In the genomic region with DNA sequence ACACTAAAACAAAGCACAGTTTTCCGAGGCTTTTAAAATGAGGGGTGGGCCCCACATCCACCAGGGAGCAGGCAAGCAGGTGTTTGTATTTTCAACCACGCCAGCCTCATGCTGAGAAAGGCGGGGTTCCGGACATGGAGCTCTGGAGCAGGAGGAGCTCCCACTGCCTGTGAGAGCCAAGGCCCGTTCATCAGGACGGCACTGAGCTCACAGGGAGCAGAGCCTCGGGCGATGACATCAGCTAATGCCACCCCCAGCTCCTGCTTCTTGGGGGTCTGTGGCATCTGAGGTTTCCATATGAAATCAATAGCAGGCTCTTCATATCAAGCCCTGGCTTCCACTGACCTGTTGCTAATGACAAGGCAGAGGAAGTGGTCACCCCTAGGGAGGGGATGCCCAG, we compare ENCODE assay signal across 19 cellular contexts.
DNase-seq lines count a peak whose midpoint lies in the region; ATAC-seq and TF ChIP-seq lines count a peak whose summit lies in the region.
"Had no signal": no experiment of that assay in that cellular context is flagged by ENCODE, and none has a peak within 500 bp of the region (broad histone marks: within the 10 kb centered on the region; RNA-seq: fewer than 3 reads in every experiment).

No MANE protein-coding gene starts in this region.

- no peaks in the 10 kb centered on the region for H3K27me3 Mint-ChIP-seq in stimulated activated naive B cell treated with anti-CD40 and anti-IgM and Interleukin-4, amounts not matched to agents 10 μg/mL and 1 μg/mL and 100 μg/mL, for 72 hours
- peaks cover 2% of the 10 kb centered on the region for H3K27me3 Mint-ChIP-seq in CD8-positive, alpha-beta T cell (ENCODE audit: low read depth)
- H3K27me3 Mint-ChIP-seq: B cell had no signal

- TF ChIP-seq POLR2A in suprapubic skin (IDR thresholded peaks at IDR 0.05) = no peak

- no peak for ATAC-seq in stimulated activated naive B cell treated with anti-CD40 and anti-IgM and Interleukin-4, amounts not matched to agents 10 μg/mL and 1 μg/mL and 100 μg/mL, for 72 hours (replicated peaks)
- ATAC-seq in CD8-positive, alpha-beta T cell = no peak
- no peak for ATAC-seq in GM19455 (IDR thresholded peaks at IDR 0.05; ENCODE audit: unreplicated experiment)
- ATAC-seq: activated CD4-positive, CD25-positive, alpha-beta regulatory T cell treated with anti-CD3 and anti-CD28 coated beads, Interleukin-2, amount 50 U/mL, for 24 hours; foreskin keratinocyte; left lobe of liver had no signal

- H3K4me1 ChIP-seq in suprapubic skin = peaks cover 10% of the 10 kb centered on the region
- no peaks in the 10 kb centered on the region for H3K4me1 ChIP-seq in CD8-positive, alpha-beta T cell (ENCODE audit: insufficient read depth, low read length)

- POLR2A ChIA-PET in CD8-positive, alpha-beta T cell (lab: Charles Lee) = no interaction called here

- H3K27ac ChIP-seq in suprapubic skin = no peak overlapping the region
- no peak overlapping the region for H3K27ac ChIP-seq in CD8-positive, alpha-beta T cell (ENCODE audit: low read depth, low read length)
- H3K27ac ChIP-seq: 22Rv1, epithelial cell of prostate, foreskin keratinocyte had no signal

- peak overlapping the region; percentile 37 for H3K27ac Mint-ChIP-seq in stimulated activated naive B cell treated with anti-CD40 and anti-IgM and Interleukin-4, amounts not matched to agents 10 μg/mL and 1 μg/mL and 100 μg/mL, for 72 hours
- H3K27ac Mint-ChIP-seq in CD8-positive, alpha-beta T cell = no peak overlapping the region
- H3K27ac Mint-ChIP-seq: B cell had no signal

- H3K9me3 Mint-ChIP-seq in stimulated activated naive B cell treated with anti-CD40 and anti-IgM and Interleukin-4, amounts not matched to agents 10 μg/mL and 1 μg/mL and 100 μg/mL, for 72 hours = no peaks in the 10 kb centered on the region
- H3K9me3 Mint-ChIP-seq in CD8-positive, alpha-beta T cell = no peaks in the 10 kb centered on the region

- intact Hi-C loops in CD8-positive, alpha-beta T cell (cut with DNase I, micrococcal nuclease) = no loop called here

- H3K4me3 ChIP-seq in suprapubic skin = no peak overlapping the region
- no peak overlapping the region for H3K4me3 ChIP-seq in CD8-positive, alpha-beta T cell (ENCODE audit: low read depth, low read length)
- H3K4me3 ChIP-seq: dorsolateral prefrontal cortex had no signal

- no peak for TF ChIP-seq EP300 in suprapubic skin (IDR thresholded peaks at IDR 0.05)

- TF ChIP-seq CTCF in suprapubic skin (IDR thresholded peaks at IDR 0.05) = no peak
- TF ChIP-seq CTCF in CD8-positive, alpha-beta T cell (IDR thresholded peaks at IDR 0.05) = no peak

- CTCF ChIA-PET in CD8-positive, alpha-beta T cell (lab: Charles Lee) = no interaction called here

- no peaks in the 10 kb centered on the region for H3K27me3 ChIP-seq in suprapubic skin
- H3K27me3 ChIP-seq in CD8-positive, alpha-beta T cell (ENCODE audit: insufficient read depth, low read length) = no peaks in the 10 kb centered on the region
- H3K27me3 ChIP-seq: foreskin keratinocyte had no signal

- H3K9me3 ChIP-seq in suprapubic skin = no peaks in the 10 kb centered on the region
- H3K9me3 ChIP-seq in CD8-positive, alpha-beta T cell (ENCODE audit: low read length) = no peaks in the 10 kb centered on the region

- H3K4me1 Mint-ChIP-seq in stimulated activated naive B cell treated with anti-CD40 and anti-IgM and Interleukin-4, amounts not matched to agents 10 μg/mL and 1 μg/mL and 100 μg/mL, for 72 hours = peaks cover 36 to 38% of the 10 kb centered on the region in 2 donors
- H3K4me1 Mint-ChIP-seq in CD8-positive, alpha-beta T cell (ENCODE audit: low read depth) = peaks cover 2% of the 10 kb centered on the region

- no peak overlapping the region for H3K4me3 Mint-ChIP-seq in stimulated activated naive B cell treated with anti-CD40 and anti-IgM and Interleukin-4, amounts not matched to agents 10 μg/mL and 1 μg/mL and 100 μg/mL, for 72 hours
- H3K4me3 Mint-ChIP-seq in CD8-positive, alpha-beta T cell = no peak overlapping the region
- H3K4me3 Mint-ChIP-seq: B cell had no signal

- H3K36me3 ChIP-seq in suprapubic skin = no peaks in the 10 kb centered on the region
- H3K36me3 ChIP-seq in CD8-positive, alpha-beta T cell (ENCODE audit: insufficient read depth, low read length) = no peaks in the 10 kb centered on the region

- DNase-seq in DMS153 (lab: John Stamatoyannopoulos, UW) (peak; percentile 7), DMS153 treated with DMSO at 0.1 percent for 48 hours (lab: John Stamatoyannopoulos, UW; ENCODE audit: unreplicated experiment) (no peak), NCI-H2107 (lab: John Stamatoyannopoulos, UW) (peak; percentile 67), iPS-NIHi7 (ENCODE audit: extremely low spot score) (peak; percentile 44), suprapubic skin (ENCODE audit: low spot score in 2 of 2) (no peak)
- no peak for DNase-seq in stimulated activated naive B cell treated with anti-CD40 and anti-IgM and Interleukin-4, amounts not matched to agents 10 μg/mL and 1 μg/mL and 100 μg/mL, for 72 hours
- DNase-seq in CD8-positive, alpha-beta T cell = no peak
- DNase-seq: dorsolateral prefrontal cortex; foreskin keratinocyte; NCI-H1436; NCI-H524 treated with DMSO at 0.1 percent for 48 hours; stimulated activated CD4-positive, alpha-beta T cell treated with anti-CD3 and anti-CD28 coated beads, Interleukin-2, amount 100 ng/mL, for 48 hours; T-helper 9 cell had no signal

- no peaks in the 10 kb centered on the region for H3K36me3 Mint-ChIP-seq in stimulated activated naive B cell treated with anti-CD40 and anti-IgM and Interleukin-4, amounts not matched to agents 10 μg/mL and 1 μg/mL and 100 μg/mL, for 72 hours
- H3K36me3 Mint-ChIP-seq in CD8-positive, alpha-beta T cell = no peaks in the 10 kb centered on the region

- WGBS in suprapubic skin = 66% methylated on average over 8 of the region's 8 CpGs

Comparison
In these comparisons a context has a peak if more than half of its experiments do, and no peak if none do; other contexts are left out.
1. DNase-seq: peak in DMS153 (single experiment), NCI-H2107 (single experiment) and iPS-NIHi7 (single experiment); none in DMS153 treated with DMSO at 0.1 percent for 48 hours (single experiment), stimulated activated naive B cell treated with anti-CD40 and anti-IgM and Interleukin-4, amounts not matched to agents 10 μg/mL and 1 μg/mL and 100 μg/mL, for 72 hours (single experiment), suprapubic skin (0 of 2) and CD8-positive, alpha-beta T cell (0 of 7).